ENCODE assay signal across 11 cellular contexts in genomic region chr10:99232357-99232999, GRCh38. TPM values are rescaled to one million over a fixed set of nuclear protein-coding genes. Genes with fewer than 3 reads are reported as not detected.
DNase-seq lines count a peak whose midpoint lies in the region; ATAC-seq and TF ChIP-seq lines count a peak whose summit lies in the region.
"Had no signal": no experiment of that assay in that cellular context is flagged by ENCODE, and none has a peak within 500 bp of the region (broad histone marks: within the 10 kb centered on the region; RNA-seq: fewer than 3 reads in every experiment).

No MANE protein-coding gene starts in this region.

- H3K27me3 ChIP-seq in cardiac muscle cell (peaks cover 99% of the 10 kb centered on the region), lower lobe of right lung (ENCODE audit: low read depth) (peaks cover 78% of the 10 kb centered on the region)

- H3K27ac Mint-ChIP-seq in brain: peak overlapping the region in 1 of 5 experiments; percentile 84
- H3K27ac Mint-ChIP-seq: activated B cell treated with CpG ODN at 0.5 μM for 24 hours had no signal

- H3K4me3 ChIP-seq in cardiac muscle cell (peak overlapping the region; percentile 36), lower lobe of right lung (peak overlapping the region; percentile 23), urinary bladder (ENCODE audit: low read depth, low read length) (peak overlapping the region; percentile 23)
- H3K4me3 ChIP-seq: K562 had no signal

- H3K36me3 Mint-ChIP-seq in brain: no peaks in the 10 kb centered on the region

- TF ChIP-seq CTCF in cardiac muscle cell (IDR thresholded peaks at IDR 0.05; ENCODE audit: low read depth, low read length) (no peak), brain (conservative IDR thresholded peaks at IDR 0.05) (no peak), lower lobe of right lung (IDR thresholded peaks at IDR 0.05) (no peak)

- ATAC-seq in Right ventricle myocardium superior (ENCODE audit: poor library complexity) (no peak), lower lobe of right lung (peak; percentile 21 to 24), GM18511 (IDR thresholded peaks at IDR 0.05; ENCODE audit: unreplicated experiment) (no peak)
- ATAC-seq: K562 had no signal

- H3K27ac ChIP-seq in cardiac muscle cell (no peak overlapping the region), lower lobe of right lung (no peak overlapping the region), urinary bladder (ENCODE audit: low read depth) (no peak overlapping the region)

- intact Hi-C loops in Right ventricle myocardium superior (cut with DNase I) (no loop called here), lower lobe of right lung (cut with DNase I) (no loop called here)

- H3K27me3 Mint-ChIP-seq in brain: peaks cover 95% of the 10 kb centered on the region

- H3K4me1 ChIP-seq in cardiac muscle cell (ENCODE audit: low read depth): peaks cover 7% of the 10 kb centered on the region
- peaks cover 39% of the 10 kb centered on the region for H3K4me1 ChIP-seq in lower lobe of right lung
- H3K4me1 ChIP-seq in urinary bladder (ENCODE audit: insufficient read depth): no peaks in the 10 kb centered on the region

- H3K36me3 ChIP-seq in cardiac muscle cell (no peaks in the 10 kb centered on the region), lower lobe of right lung (no peaks in the 10 kb centered on the region), urinary bladder (ENCODE audit: insufficient read depth) (no peaks in the 10 kb centered on the region)

- H3K9me3 Mint-ChIP-seq in brain: peaks cover 0 to 2% (median 0%) of the 10 kb centered on the region in 5 experiments

- H3K4me1 Mint-ChIP-seq in brain: peaks cover 38% of the 10 kb centered on the region

- 2% methylated on average over 49 of the region's 49 CpGs for WGBS in urinary bladder

- DNase-seq in cardiac muscle cell (ENCODE audit: low read depth in 1 of 2, low spot score in 1 of 2) (peak; percentile 18 to 60), Right ventricle myocardium superior (no peak), lower lobe of right lung (no peak), SHP77 treated with DMSO at 0.1 percent for 48 hours (lab: John Stamatoyannopoulos, UW) (no peak)
- DNase-seq in stimulated activated naive CD4-positive, alpha-beta T cell (lab: John Stamatoyannopoulos, UW): no peak
- DNase-seq: activated B cell treated with CpG ODN at 0.5 μM for 24 hours had no signal

- H3K9me3 ChIP-seq in cardiac muscle cell (ENCODE audit: low read depth) (no peaks in the 10 kb centered on the region), lower lobe of right lung (no peaks in the 10 kb centered on the region)

- H3K4me3 Mint-ChIP-seq in brain: peak overlapping the region; percentile 43 to 80 (median 69)

RNA-seq across cellular contexts. Expression of gene HPSE2, which starts 3.2 kb away (rescaled TPM):
- 6.1 and 7.5 TPM in 2 replicates for total RNA-seq in cardiac muscle cell
- polyA plus RNA-seq in cardiac muscle cell: 0.87 and 9.8 TPM in 2 replicates
- total RNA-seq in Right ventricle myocardium superior: not detected
- 4.5 TPM for polyA plus RNA-seq in brain (ENCODE audit: insufficient read depth, low read depth, low replicate concordance)
- 0.77 TPM for total RNA-seq in lower lobe of right lung
- total RNA-seq in urinary bladder: 48.1 TPM
- 46.3 TPM for polyA plus RNA-seq in urinary bladder
- total RNA-seq: activated B cell treated with CpG ODN at 0.5 μM for 24 hours, osteoblast had no signal

Comparison
In these comparisons a context has a peak if more than half of its experiments do, and no peak if none do; other contexts are left out.
1. DNase-seq: peak in cardiac muscle cell (2 of 2); none in Right ventricle myocardium superior (single experiment), lower lobe of right lung (single experiment), stimulated activated naive CD4-positive, alpha-beta T cell (0 of 6) and SHP77 treated with DMSO at 0.1 percent for 48 hours (single experiment).
2. ATAC-seq: peak in lower lobe of right lung (2 of 2); none in Right ventricle myocardium superior (single experiment) and GM18511 (single experiment).
3. Peak in every context shown above with its lines, with median percentiles within 50 percentile points of each other: H3K4me3 ChIP-seq.